Comparison of ENCODE assay signal across 8 cellular contexts in the genomic region with DNA sequence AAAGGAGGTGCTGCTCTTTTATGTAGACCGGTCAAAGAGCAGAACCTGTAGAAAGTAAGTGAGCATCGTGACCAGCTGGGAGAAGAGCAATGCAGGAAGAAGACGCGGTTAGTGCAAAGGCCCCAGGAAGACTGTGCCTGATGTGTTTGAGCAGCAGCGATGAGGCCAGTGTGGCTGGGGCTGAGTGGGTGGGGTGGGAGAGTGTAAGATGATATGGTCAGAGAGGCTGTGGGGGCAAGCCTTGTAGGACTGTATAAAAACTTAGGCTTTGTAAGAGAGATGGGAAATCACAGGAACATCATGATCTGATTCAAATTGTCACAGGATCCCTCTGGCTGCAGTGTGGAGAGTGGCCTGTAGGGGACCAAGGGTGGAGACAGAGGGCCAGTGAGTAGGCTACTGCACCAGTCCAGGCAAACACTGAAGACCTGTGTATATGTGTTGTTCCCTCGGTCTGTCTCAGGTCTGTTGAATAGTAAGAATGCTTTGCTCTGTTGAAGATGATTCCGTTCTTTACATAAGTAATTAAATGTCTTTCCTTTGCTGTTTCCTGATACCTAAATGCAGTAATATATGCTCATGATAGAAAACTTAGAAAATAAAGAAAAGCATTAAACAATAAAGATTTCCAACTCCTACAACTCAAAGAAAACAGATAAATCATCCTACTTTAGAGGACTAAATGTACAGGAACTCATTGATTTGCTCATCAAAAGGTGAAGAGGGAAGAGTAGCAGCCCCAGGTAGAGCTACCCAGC. TPM values are rescaled to one million over a fixed set of nuclear protein-coding genes. Genes with fewer than 3 reads are reported as not detected.
DNase-seq lines count a peak whose midpoint lies in the region; ATAC-seq and TF ChIP-seq lines count a peak whose summit lies in the region.

No MANE protein-coding gene starts in this region.

- H3K36me3 ChIP-seq in A673 (ENCODE audit: insufficient read depth, low read length, poor library complexity, severe bottlenecking) (no peaks in the 10 kb centered on the region), left lung (no peaks in the 10 kb centered on the region)

- DNase-seq in A673 (ENCODE audit: low spot score) (peak; percentile 55), GM03348 (ENCODE audit: low spot score) (peak; percentile 54), LoVo (ENCODE audit: low spot score) (peak; percentile 19), left lung (no peak), superior temporal gyrus (ENCODE audit: extremely low spot score) (no peak), medulla oblongata (ENCODE audit: extremely low spot score) (no peak), middle frontal gyrus (ENCODE audit: extremely low spot score, low spot score) (no peak)
- peak; percentile 62 to 71 for DNase-seq in activated T-cell treated with anti-CD3 and anti-CD28 coated beads, Interleukin-2, amount 50 U/mL, for 48 hours

- TF ChIP-seq CTCF in A673 (conservative IDR thresholded peaks at IDR 0.05; ENCODE audit: low read depth, low read length) (peak; percentile 67), left lung (IDR thresholded peaks at IDR 0.05) (peak; percentile 19 to 48)

- ATAC-seq in left lung: peak; percentile 43

- peaks cover 3% of the 10 kb centered on the region for H3K27me3 ChIP-seq in A673 (replicated peaks; ENCODE audit: insufficient read depth, low read depth, low read length, poor library complexity)
- H3K27me3 ChIP-seq in left lung: no peaks in the 10 kb centered on the region

- H3K4me1 ChIP-seq in A673 (ENCODE audit: insufficient read depth, low read length, poor library complexity, severe bottlenecking): no peaks in the 10 kb centered on the region
- no peaks in the 10 kb centered on the region for H3K4me1 ChIP-seq in left lung

- intact Hi-C loops in A673 (cut with micrococcal nuclease; ENCODE audit: unreplicated experiment) (no loop called here), left lung (cut with DNase I) (no loop called here)

- POLR2A ChIA-PET in A673 (lab: Charles Lee; ENCODE audit: low non-redundant PET): no interaction called here

- CTCF ChIA-PET in A673 (lab: Charles Lee): interaction anchor here (1.0 kb wide), 1 partner anchor 9 kb away, joined by 3 read pairs; no protein-coding TSS in a partner anchor

- BruUV-seq in A673 (replicated peaks; lab: Mats Ljungman, UMichigan): no TSS peak

- H3K4me3 ChIP-seq in A673 (ENCODE audit: low read depth, low read length, poor library complexity, severe bottlenecking) (no peak overlapping the region), left lung (no peak overlapping the region)

- no peak overlapping the region for H3K27ac ChIP-seq in A673 (ENCODE audit: low read depth, low read length, poor library complexity, severe bottlenecking)
- H3K27ac ChIP-seq in left lung: no peak overlapping the region

- H3K9me3 ChIP-seq in A673 (ENCODE audit: low read depth, low read length, poor library complexity, severe bottlenecking): no peaks in the 10 kb centered on the region
- H3K9me3 ChIP-seq in left lung: no peaks in the 10 kb centered on the region

RNA-seq across cellular contexts. Expression of gene WFDC2, which starts 23.6 kb away (rescaled TPM):
- total RNA-seq in A673 (2021): not detected in 2 replicates
- total RNA-seq in left lung: 100 to 1,000 TPM; 232 to 258 TPM

RNA-seq across cellular contexts. Expression of gene PIGT, which starts 30.0 kb away (rescaled TPM):
- total RNA-seq in A673 (2021) (97.2 and 97.3 TPM in 2 replicates), left lung (10 to 100 TPM; 85.7 to 90.9 TPM)

RNA-seq across cellular contexts. Expression of gene DBNDD2, which starts 37.9 kb away (rescaled TPM):
- 36.4 and 38.6 TPM in 2 replicates for total RNA-seq in A673 (2021)
- 10 to 100 TPM; 53.1 to 66.4 TPM for total RNA-seq in left lung

Comparison
In these comparisons a context has a peak if more than half of its experiments do, and no peak if none do; other contexts are left out.
1. DNase-seq: peak in A673 (single experiment), GM03348 (single experiment), LoVo (single experiment) and activated T-cell treated with anti-CD3 and anti-CD28 coated beads, Interleukin-2, amount 50 U/mL, for 48 hours (2 of 2); none in left lung (0 of 2), superior temporal gyrus (single experiment), medulla oblongata (single experiment) and middle frontal gyrus (single experiment).
2. RNA of gene WFDC2, which starts 23.6 kb away (total RNA-seq): 232 to 258 TPM in left lung; not detected in A673; every median in the first group is over 100 times any median in the second.